8 cellular contexts compared by ENCODE assay signal in the genomic region with DNA sequence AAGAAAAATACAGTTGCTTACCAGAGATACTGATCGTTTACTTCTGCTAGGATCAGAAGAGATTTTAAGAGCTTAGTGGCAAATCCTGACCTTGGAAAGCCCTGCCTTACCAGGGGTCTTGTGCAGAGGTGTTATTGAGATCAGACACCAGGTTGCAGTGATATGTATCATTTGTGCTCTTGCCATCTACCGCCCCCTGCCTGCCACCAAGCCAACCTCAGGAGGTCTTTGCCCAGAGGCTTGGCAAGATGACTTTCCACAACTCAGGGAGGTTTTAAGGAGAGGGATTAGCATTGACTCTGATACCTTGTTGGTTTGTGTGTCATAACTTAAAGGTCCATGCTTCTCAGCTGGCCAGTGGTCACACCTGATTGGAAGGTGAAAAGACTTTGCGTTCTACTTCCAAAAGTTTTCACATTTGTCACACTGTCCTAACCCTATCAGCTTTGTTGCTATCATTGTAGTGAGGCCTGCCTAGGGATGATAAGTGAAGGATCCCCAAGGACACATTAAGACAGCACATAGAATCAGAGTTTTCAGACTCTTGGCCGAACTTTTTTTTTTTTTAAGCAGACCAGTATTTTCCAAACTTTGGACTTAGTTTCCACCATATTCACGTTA. TPM values are rescaled to one million over a fixed set of nuclear protein-coding genes. Genes with fewer than 3 reads are reported as not detected.
DNase-seq lines count a peak whose midpoint lies in the region; ATAC-seq, FAIRE-seq and TF ChIP-seq lines count a peak whose summit lies in the region.

No MANE protein-coding gene starts in this region.

- H3K9me3 ChIP-seq in OCI-LY7 (ENCODE audit: low read length), result no peaks in the 10 kb centered on the region
- no peaks in the 10 kb centered on the region for H3K9me3 ChIP-seq in small intestine (ENCODE audit: control insufficient read depth, low read depth)

- BruUV-seq in OCI-LY7 (replicated peaks; lab: Mats Ljungman, UMichigan), result no TSS peak

- TF ChIP-seq CTCF in OCI-LY7 (conservative IDR thresholded peaks at IDR 0.05; ENCODE audit: low read length), result peak; percentile 85

- peaks cover 12% of the 10 kb centered on the region; the same call in 1 of the 2 replicates for H3K79me2 ChIP-seq in OCI-LY7 (ENCODE audit: insufficient read depth, low read depth, low read length)

- H4K20me1 ChIP-seq in OCI-LY7 (ENCODE audit: insufficient read depth, low read length), result peaks cover 10% of the 10 kb centered on the region; the same call in 1 of the 2 replicates

- H3K4me2 ChIP-seq in OCI-LY7 (ENCODE audit: low read length), result no peak overlapping the region

- CTCF ChIA-PET in OCI-LY7 (lab: Charles Lee; ENCODE audit: unreplicated experiment), result interaction anchor here (0.6 to 1.0 kb wide), 6 partner anchors 11 to 205 kb away, joined by 3 to 5 read pairs (median 3); no protein-coding TSS in a partner anchor

- no peak overlapping the region for H2AFZ ChIP-seq in OCI-LY7 (ENCODE audit: low read length)

- no peak overlapping the region for H3K27ac Mint-ChIP-seq in activated T-helper 1 cell treated with anti-CD3 and anti-CD28 coated beads, Interleukin-12 subunit alpha, Interleukin-12 subunit beta, Interleukin-2, Interleukin-4 antibody, amounts not matched to agents 30 ng/mL and 10 ng/mL and 1 ng/mL, durations not matched to agents 14 hours and 24 hours and 36 hours

- ATAC-seq in HG02981 (IDR thresholded peaks at IDR 0.05; ENCODE audit: unreplicated experiment), result peak; percentile 77

- FAIRE-seq in small intestine (lab: Jason Lieb, UNC), result no peak

- no peaks in the 10 kb centered on the region for H3K9me3 Mint-ChIP-seq in activated T-helper 1 cell treated with anti-CD3 and anti-CD28 coated beads, Interleukin-12 subunit alpha, Interleukin-12 subunit beta, Interleukin-2, Interleukin-4 antibody, amounts not matched to agents 30 ng/mL and 10 ng/mL and 1 ng/mL, durations not matched to agents 14 hours and 24 hours and 36 hours

- 43 to 64% (median 51%) methylated on average over 5 of the region's 5 CpGs for WGBS in small intestine, 3 donors

- peaks cover 44% of the 10 kb centered on the region for H3K4me1 ChIP-seq in OCI-LY7 (ENCODE audit: insufficient read depth, low read length, poor library complexity, severe bottlenecking)
- H3K4me1 ChIP-seq in small intestine (ENCODE audit: control insufficient read depth in 2 of 2, insufficient read depth in 1 of 2, low read depth in 1 of 2, low read length in 1 of 2), result peaks cover 6 to 14% of the 10 kb centered on the region in 2 donors

- H3K27ac ChIP-seq in OCI-LY7 (ENCODE audit: low read depth, low read length, poor library complexity, severe bottlenecking) (no peak overlapping the region), small intestine (ENCODE audit: low read depth in 1 of 2, low read length in 1 of 2) (no peak overlapping the region)

- H3K27me3 ChIP-seq in small intestine (ENCODE audit: control insufficient read depth in 2 of 2, insufficient read depth in 2 of 2, low read length in 2 of 2), result no peaks in the 10 kb centered on the region

- peak; percentile 7 for DNase-seq in NCI-H2107 treated with DMSO at 0.1 percent for 48 hours (lab: John Stamatoyannopoulos, UW; ENCODE audit: unreplicated experiment)
- DNase-seq in NCI-H2107 (lab: John Stamatoyannopoulos, UW), result no peak
- DNase-seq in OCI-LY7 (ENCODE audit: low spot score), result peak; percentile 65
- DNase-seq in activated T-helper 1 cell treated with anti-CD3 and anti-CD28 coated beads, Interleukin-12 subunit alpha, Interleukin-12 subunit beta, Interleukin-2, Interleukin-4 antibody, amounts not matched to agents 30 ng/mL and 10 ng/mL and 1 ng/mL, durations not matched to agents 14 hours and 24 hours and 36 hours (ENCODE audit: low spot score), result peak; percentile 16
- DNase-seq in germinal center (ENCODE audit: low spot score), result peak; percentile 53
- peak; percentile 71 for DNase-seq in small intestine
- DNase-seq in putamen (ENCODE audit: low spot score), result no peak

- no peaks in the 10 kb centered on the region; the same call in 1 of the 2 replicates for H3K36me3 ChIP-seq in OCI-LY7 (ENCODE audit: insufficient read depth, low read length)
- no peaks in the 10 kb centered on the region for H3K36me3 ChIP-seq in small intestine (ENCODE audit: control insufficient read depth in 2 of 2, insufficient read depth in 2 of 2, low read length in 2 of 2)

- intact Hi-C loops in OCI-LY7 (cut with micrococcal nuclease; ENCODE audit: unreplicated experiment), result loop anchor here (5.0 kb wide), 2 partner anchors 90 to 320 kb away; no protein-coding TSS in a partner anchor
- intact Hi-C loops in activated T-helper 1 cell treated with anti-CD3 and anti-CD28 coated beads, Interleukin-12 subunit alpha, Interleukin-12 subunit beta, Interleukin-2, Interleukin-4 antibody, amounts not matched to agents 30 ng/mL and 10 ng/mL and 1 ng/mL, durations not matched to agents 14 hours and 24 hours and 36 hours (cut with micrococcal nuclease), result loop anchor here (5.0 kb wide), 1 partner anchor 90 kb away; no protein-coding TSS in a partner anchor

- no peaks in the 10 kb centered on the region for H3K36me3 Mint-ChIP-seq in activated T-helper 1 cell treated with anti-CD3 and anti-CD28 coated beads, Interleukin-12 subunit alpha, Interleukin-12 subunit beta, Interleukin-2, Interleukin-4 antibody, amounts not matched to agents 30 ng/mL and 10 ng/mL and 1 ng/mL, durations not matched to agents 14 hours and 24 hours and 36 hours (ENCODE audit: low read depth)

- no peak overlapping the region for H3K4me3 ChIP-seq in OCI-LY7 (ENCODE audit: low read depth, low read length, poor library complexity, severe bottlenecking)
- no peak overlapping the region for H3K4me3 ChIP-seq in small intestine (ENCODE audit: low read depth in 1 of 2, low read length in 2 of 2)

- no peak overlapping the region for H3K4me3 Mint-ChIP-seq in activated T-helper 1 cell treated with anti-CD3 and anti-CD28 coated beads, Interleukin-12 subunit alpha, Interleukin-12 subunit beta, Interleukin-2, Interleukin-4 antibody, amounts not matched to agents 30 ng/mL and 10 ng/mL and 1 ng/mL, durations not matched to agents 14 hours and 24 hours and 36 hours

- no peaks in the 10 kb centered on the region for H3K9me2 ChIP-seq in OCI-LY7 (ENCODE audit: insufficient read depth, low read length)

- peaks cover 3% of the 10 kb centered on the region for H3K27me3 Mint-ChIP-seq in activated T-helper 1 cell treated with anti-CD3 and anti-CD28 coated beads, Interleukin-12 subunit alpha, Interleukin-12 subunit beta, Interleukin-2, Interleukin-4 antibody, amounts not matched to agents 30 ng/mL and 10 ng/mL and 1 ng/mL, durations not matched to agents 14 hours and 24 hours and 36 hours (ENCODE audit: insufficient read depth)

- H3K4me1 Mint-ChIP-seq in activated T-helper 1 cell treated with anti-CD3 and anti-CD28 coated beads, Interleukin-12 subunit alpha, Interleukin-12 subunit beta, Interleukin-2, Interleukin-4 antibody, amounts not matched to agents 30 ng/mL and 10 ng/mL and 1 ng/mL, durations not matched to agents 14 hours and 24 hours and 36 hours (ENCODE audit: low read depth), result no peaks in the 10 kb centered on the region

- POLR2A ChIA-PET in OCI-LY7 (lab: Charles Lee), result interaction anchor here (0.6 to 1.8 kb wide), 9 partner anchors 9 to 207 kb away, joined by 3 to 8 read pairs (median 4); no protein-coding TSS in a partner anchor

RNA-seq across cellular contexts. Expression of gene MGAT5, which starts 46.2 kb away (rescaled TPM):
- 39.1 and 60.8 TPM in 2 replicates for total RNA-seq in OCI-LY7 (2014; rRNA removed; shearing (Covaris generic))
- 58.4 and 68.0 TPM in 2 replicates for total RNA-seq in OCI-LY7 (2022)
- total RNA-seq in activated T-helper 1 cell treated with anti-CD3 and anti-CD28 coated beads, Interleukin-12 subunit alpha, Interleukin-12 subunit beta, Interleukin-2, Interleukin-4 antibody, amounts not matched to agents 30 ng/mL and 10 ng/mL and 1 ng/mL, durations not matched to agents 14 hours and 24 hours and 36 hours, result 25.8 and 26.2 TPM in 2 replicates
- polyA plus RNA-seq in small intestine, result 10 to 100 TPM in 1 of 3 donors, 1 to 10 TPM in 2; 5.6 to 27.4 (median 7.3) TPM

Comparison
In these comparisons a context has a peak if more than half of its experiments do, and no peak if none do; other contexts are left out.
1. DNase-seq: peak in NCI-H2107 treated with DMSO at 0.1 percent for 48 hours (single experiment), OCI-LY7 (single experiment), activated T-helper 1 cell treated with anti-CD3 and anti-CD28 coated beads, Interleukin-12 subunit alpha, Interleukin-12 subunit beta, Interleukin-2, Interleukin-4 antibody, amounts not matched to agents 30 ng/mL and 10 ng/mL and 1 ng/mL, durations not matched to agents 14 hours and 24 hours and 36 hours (single experiment), germinal center (single experiment) and small intestine (single experiment); none in NCI-H2107 (single experiment) and putamen (single experiment).